In genomic region chr20:1894951-1895673, GRCh38 we compare ENCODE assay signal across 1 cellular context.
A peak's percentile ranks its signal among the peaks of the same experiment; 100 is the strongest.
TF ChIP-seq lines count a peak whose summit lies in the region.

TSS of gene SIRPA (plus strand) at chr20:1895407. CDS start at chr20:1895448, 41 bp downstream.

TF ChIP-seq in HEK293, 187 proteins besides CTCF, POLR2A, EP300 and RAD21 (continued from another document):
- TF ChIP-seq ZNF335 (tag by site-specific recombination; conservative IDR thresholded peaks at IDR 0.05): peak; percentile 97
- TF ChIP-seq PATZ1 (tag by site-specific recombination; IDR thresholded peaks at IDR 0.05): peak; percentile 50; the same call in 1 of the 2 replicates
- peak; percentile 74 for TF ChIP-seq GLIS2 (tag by site-specific recombination; IDR thresholded peaks at IDR 0.05)
- peak; percentile 28; the same call in 1 of the 2 replicates for TF ChIP-seq ZFHX2 (tag by site-specific recombination; conservative IDR thresholded peaks at IDR 0.05)
- no peak for TF ChIP-seq PRDM1 (tag by site-specific recombination; IDR thresholded peaks at IDR 0.05)
- TF ChIP-seq ZXDB (tag by site-specific recombination; IDR thresholded peaks at IDR 0.05): peak; percentile 43; the same call in 1 of the 2 replicates
- no peak for TF ChIP-seq FEZF1 (tag by site-specific recombination; IDR thresholded peaks at IDR 0.05)
- 0 out of 2 replicates have a peak, but pooled peaks have one; percentile 17 for TF ChIP-seq ZNF600 (tag by site-specific recombination; IDR thresholded peaks at IDR 0.05)
- TF ChIP-seq, protein P1, sequence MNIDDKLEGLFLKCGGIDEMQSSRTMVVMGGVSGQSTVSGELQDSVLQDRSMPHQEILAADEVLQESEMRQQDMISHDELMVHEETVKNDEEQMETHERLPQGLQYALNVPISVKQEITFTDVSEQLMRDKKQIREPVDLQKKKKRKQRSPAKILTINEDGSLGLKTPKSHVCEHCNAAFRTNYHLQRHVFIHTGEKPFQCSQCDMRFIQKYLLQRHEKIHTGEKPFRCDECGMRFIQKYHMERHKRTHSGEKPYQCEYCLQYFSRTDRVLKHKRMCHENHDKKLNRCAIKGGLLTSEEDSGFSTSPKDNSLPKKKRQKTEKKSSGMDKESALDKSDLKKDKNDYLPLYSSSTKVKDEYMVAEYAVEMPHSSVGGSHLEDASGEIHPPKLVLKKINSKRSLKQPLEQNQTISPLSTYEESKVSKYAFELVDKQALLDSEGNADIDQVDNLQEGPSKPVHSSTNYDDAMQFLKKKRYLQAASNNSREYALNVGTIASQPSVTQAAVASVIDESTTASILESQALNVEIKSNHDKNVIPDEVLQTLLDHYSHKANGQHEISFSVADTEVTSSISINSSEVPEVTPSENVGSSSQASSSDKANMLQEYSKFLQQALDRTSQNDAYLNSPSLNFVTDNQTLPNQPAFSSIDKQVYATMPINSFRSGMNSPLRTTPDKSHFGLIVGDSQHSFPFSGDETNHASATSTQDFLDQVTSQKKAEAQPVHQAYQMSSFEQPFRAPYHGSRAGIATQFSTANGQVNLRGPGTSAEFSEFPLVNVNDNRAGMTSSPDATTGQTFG (tag by site-specific recombination; IDR thresholded peaks at IDR 0.05; ENCODE audit: borderline replicate concordance): no peak
- TF ChIP-seq ZBTB20 (tag by site-specific recombination; IDR thresholded peaks at IDR 0.05): peak; percentile 19; the same call in 1 of the 2 replicates
- TF ChIP-seq, protein P2, sequence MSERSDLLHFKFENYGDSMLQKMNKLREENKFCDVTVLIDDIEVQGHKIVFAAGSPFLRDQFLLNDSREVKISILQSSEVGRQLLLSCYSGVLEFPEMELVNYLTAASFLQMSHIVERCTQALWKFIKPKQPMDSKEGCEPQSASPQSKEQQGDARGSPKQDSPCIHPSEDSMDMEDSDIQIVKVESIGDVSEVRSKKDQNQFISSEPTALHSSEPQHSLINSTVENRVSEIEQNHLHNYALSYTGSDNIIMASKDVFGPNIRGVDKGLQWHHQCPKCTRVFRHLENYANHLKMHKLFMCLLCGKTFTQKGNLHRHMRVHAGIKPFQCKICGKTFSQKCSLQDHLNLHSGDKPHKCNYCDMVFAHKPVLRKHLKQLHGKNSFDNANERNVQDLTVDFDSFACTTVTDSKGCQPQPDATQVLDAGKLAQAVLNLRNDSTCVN (tag by site-specific recombination; optimal IDR thresholded peaks at IDR 0.05): peak; percentile 67
- TF ChIP-seq EGR2 (tag by site-specific recombination; IDR thresholded peaks at IDR 0.05; ENCODE audit: low read depth): peak; percentile 23; the same call in 1 of the 2 replicates
- TF ChIP-seq ZBTB17 (tag by site-specific recombination; IDR thresholded peaks at IDR 0.05): peak; percentile 52; the same call in 1 of the 2 replicates
- TF ChIP-seq GLIS1 (tag by site-specific recombination; IDR thresholded peaks at IDR 0.05): peak; percentile 43; the same call in 1 of the 2 replicates
- TF ChIP-seq ZNF341 (tag by site-specific recombination; IDR thresholded peaks at IDR 0.05; ENCODE audit: low read depth): no peak
TF ChIP-seq in HEK293: peak in this region for 17.
